ENCODE assay signal across 8 cellular contexts in genomic region chr20:50982372-50982771, GRCh38. TPM values are rescaled to one million over a fixed set of nuclear protein-coding genes. Genes with fewer than 3 reads are reported as not detected.
A peak's percentile ranks its signal among the peaks of the same experiment; 100 is the strongest.
DNase-seq lines count a peak whose midpoint lies in the region; ATAC-seq and TF ChIP-seq lines count a peak whose summit lies in the region.

No MANE protein-coding gene starts in this region.

- H3K27ac Mint-ChIP-seq in HFFc6 (peak overlapping the region; percentile 81), T-helper 17 cell (peak overlapping the region; percentile 34)

- DNase-seq in AG09319 (ENCODE audit: extremely low read depth, low read depth) (peak; percentile 38), HFFc6 (peak; percentile 72), T-helper 17 cell (no peak), glomerular visceral epithelial cell (ENCODE audit: extremely low spot score) (peak; percentile 43), NCI-H446 treated with DMSO at 0.1 percent for 48 hours (lab: John Stamatoyannopoulos, UW) (no peak), caudate nucleus (lab: John Stamatoyannopoulos, UW) (no peak), middle frontal gyrus (ENCODE audit: extremely low spot score, low spot score) (no peak)

- H3K27ac ChIP-seq in caudate nucleus (ENCODE audit: low read depth, low read length), result no peak overlapping the region

- H3K9me3 ChIP-seq in T-helper 17 cell (ENCODE audit: control insufficient read depth, low read length, poor library complexity, severe bottlenecking), result no peaks in the 10 kb centered on the region

- no peak overlapping the region for H3K4me3 Mint-ChIP-seq in HFFc6
- no peak overlapping the region for H3K4me3 Mint-ChIP-seq in T-helper 17 cell

- H3K9me3 Mint-ChIP-seq in HFFc6, result no peaks in the 10 kb centered on the region

- ATAC-seq in T-helper 17 cell (no peak), GM18498 (IDR thresholded peaks at IDR 0.05; ENCODE audit: unreplicated experiment) (no peak)

- no peaks in the 10 kb centered on the region for H3K36me3 Mint-ChIP-seq in HFFc6 (ENCODE audit: low read depth)
- H3K36me3 Mint-ChIP-seq in T-helper 17 cell (ENCODE audit: low read depth), result peaks cover 8% of the 10 kb centered on the region

- H3K27me3 Mint-ChIP-seq in HFFc6 (ENCODE audit: insufficient read depth) (no peaks in the 10 kb centered on the region; the same call in 1 of the 2 replicates), T-helper 17 cell (peaks cover 82% of the 10 kb centered on the region)

- TF ChIP-seq CTCF in AG09319 (IDR thresholded peaks at IDR 0.05; ENCODE audit: low read depth, low read length), result no peak
- TF ChIP-seq CTCF in HFFc6 (IDR thresholded peaks at IDR 0.05), result no peak

- peaks cover 49% of the 10 kb centered on the region for H3K4me1 Mint-ChIP-seq in HFFc6 (ENCODE audit: low read depth)
- H3K4me1 Mint-ChIP-seq in T-helper 17 cell, result peaks cover 2% of the 10 kb centered on the region

RNA-seq across cellular contexts. Expression of gene MOCS3, which starts 23.8 kb away (rescaled TPM):
- total RNA-seq in HFFc6 (2021; fragmentation: NEBNext Ultra II Directional; extraction: Animal tissue kit (Norgen Biotek cat#: 25700)), result 1 to 10 TPM; 5.0 to 6.1 (median 5.4) TPM
- total RNA-seq in T-helper 17 cell, result 1 to 10 TPM; 3.2 to 3.8 TPM

RNA-seq across cellular contexts. Expression of gene DPM1, which starts 24.0 kb away (rescaled TPM):
- total RNA-seq in HFFc6 (2021; fragmentation: NEBNext Ultra II Directional; extraction: Animal tissue kit (Norgen Biotek cat#: 25700)), result 10 to 100 TPM; 51.8 to 59.9 (median 57.4) TPM
- total RNA-seq in T-helper 17 cell, result 10 to 100 TPM; 25.9 to 34.1 TPM

RNA-seq across cellular contexts. Expression of gene KCNG1, which starts 40.5 kb away (rescaled TPM):
- 1 to 10 TPM; 3.0 to 5.4 (median 3.5) TPM for total RNA-seq in HFFc6 (2021; fragmentation: NEBNext Ultra II Directional; extraction: Animal tissue kit (Norgen Biotek cat#: 25700))
- under 1 TPM in 1 of 2 donors, not detected in 1; 0.90 TPM for total RNA-seq in T-helper 17 cell

RNA-seq across cellular contexts. Expression of gene ADNP, which starts 51.1 kb away (rescaled TPM):
- total RNA-seq in HFFc6 (2021; fragmentation: NEBNext Ultra II Directional; extraction: Animal tissue kit (Norgen Biotek cat#: 25700)), result 10 to 100 TPM; 56.5 to 68.8 (median 57.3) TPM
- 10 to 100 TPM; 54.8 to 59.7 TPM for total RNA-seq in T-helper 17 cell

Comparison
In these comparisons a context has a peak if more than half of its experiments do, and no peak if none do; other contexts are left out.
1. DNase-seq: peak in AG09319 (single experiment), HFFc6 (single experiment) and glomerular visceral epithelial cell (single experiment); none in T-helper 17 cell (0 of 3), NCI-H446 treated with DMSO at 0.1 percent for 48 hours (single experiment), caudate nucleus (0 of 61) and middle frontal gyrus (single experiment).